In the genomic region with DNA sequence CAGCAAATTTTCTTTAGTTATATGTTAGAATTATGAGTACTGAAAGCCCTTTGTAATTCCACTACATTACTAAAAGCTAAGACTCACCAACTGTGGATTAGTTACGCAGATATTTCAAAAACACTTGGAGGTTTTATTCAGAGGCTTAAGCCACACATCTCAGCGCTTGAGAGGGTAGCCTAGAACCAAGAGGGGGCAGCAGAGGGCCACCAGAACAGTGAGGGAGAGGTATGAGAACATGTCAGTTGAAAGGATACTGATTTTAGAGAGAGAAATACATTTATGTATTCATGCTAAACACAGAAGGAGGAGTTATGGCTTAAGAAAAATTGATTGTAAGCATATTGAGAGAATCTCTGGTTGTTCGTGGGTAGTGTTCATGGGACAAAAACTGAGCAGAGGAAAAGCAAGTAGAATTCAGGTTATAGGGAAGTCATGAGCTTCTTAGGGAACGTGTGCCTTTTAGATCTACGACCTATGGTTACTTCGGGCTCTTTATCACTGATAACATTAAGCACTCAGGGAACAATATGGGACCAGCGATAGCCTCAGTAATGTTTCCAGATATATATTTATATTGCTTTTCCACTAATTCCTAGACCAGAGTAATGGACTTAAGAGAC, we compare ENCODE assay signal across 8 cellular contexts. TPM values are rescaled to one million over a fixed set of nuclear protein-coding genes. Genes with fewer than 3 reads are reported as not detected.
DNase-seq lines count a peak whose midpoint lies in the region; ATAC-seq lines count a peak whose summit lies in the region.

No MANE protein-coding gene starts in this region.

- H3K4me3 ChIP-seq in effector memory CD4-positive, alpha-beta T cell (ENCODE audit: insufficient read depth, low read depth, low read length, poor library complexity, severe bottlenecking), result no peak overlapping the region

- POLR2A ChIA-PET in activated CD4-positive, alpha-beta memory T cell treated with anti-CD3 and anti-CD28 coated beads, Interleukin-2, amount 10 ng/mL, durations not matched to agents 7 days and 5 days (lab: Charles Lee), result interaction anchor here (0.9 to 1.0 kb wide), 2 partner anchors 20 to 38 kb away, joined by 3 to 4 read pairs; partner anchors contain the start of gene SERINC1

- H3K4me3 Mint-ChIP-seq in activated CD4-positive, alpha-beta memory T cell treated with anti-CD3 and anti-CD28 coated beads, Interleukin-2, amount 10 ng/mL, durations not matched to agents 7 days and 5 days, result no peak overlapping the region

- H3K4me1 Mint-ChIP-seq in activated CD4-positive, alpha-beta memory T cell treated with anti-CD3 and anti-CD28 coated beads, Interleukin-2, amount 10 ng/mL, durations not matched to agents 7 days and 5 days, result peaks cover 14% of the 10 kb centered on the region

- H3K9me3 ChIP-seq in effector memory CD4-positive, alpha-beta T cell (ENCODE audit: control insufficient read depth, low read length), result no peaks in the 10 kb centered on the region

- H3K4me1 ChIP-seq in effector memory CD4-positive, alpha-beta T cell (ENCODE audit: control insufficient read depth, insufficient read depth, low read length, poor library complexity, severe bottlenecking), result no peaks in the 10 kb centered on the region

- no peaks in the 10 kb centered on the region for H3K36me3 ChIP-seq in effector memory CD4-positive, alpha-beta T cell (ENCODE audit: control insufficient read depth, insufficient read depth, low read length)

- peak; percentile 95 for ATAC-seq in GM21360 (IDR thresholded peaks at IDR 0.05; ENCODE audit: unreplicated experiment)
- ATAC-seq in HG03575 (IDR thresholded peaks at IDR 0.05; ENCODE audit: extremely low read depth, insufficient number of reproducible peaks, low FRiP score, unreplicated experiment), result peak; percentile 86

- DNase-seq in D341Med (ENCODE audit: low spot score) (peak; percentile 76), NCI-H82 (lab: John Stamatoyannopoulos, UW) (peak; percentile 92), middle frontal gyrus (ENCODE audit: extremely low spot score, low spot score) (peak; percentile 59)
- DNase-seq in activated CD4-positive, alpha-beta memory T cell treated with anti-CD3 and anti-CD28 coated beads, Interleukin-2, amount 10 ng/mL, durations not matched to agents 7 days and 5 days, result peak; percentile 76
- DNase-seq in effector memory CD4-positive, alpha-beta T cell, result peak; percentile 26 to 43 (median 33)
- peak; percentile 15 to 37 for DNase-seq in stimulated activated CD8-positive, alpha-beta memory T cell treated with anti-CD3 and anti-CD28 coated beads, Interleukin-7, amount 100 ng/mL, for 1 hour (ENCODE audit: low read depth in 2 of 2)

- no peak overlapping the region for H3K27ac Mint-ChIP-seq in activated CD4-positive, alpha-beta memory T cell treated with anti-CD3 and anti-CD28 coated beads, Interleukin-2, amount 10 ng/mL, durations not matched to agents 7 days and 5 days

- H3K9me3 Mint-ChIP-seq in activated CD4-positive, alpha-beta memory T cell treated with anti-CD3 and anti-CD28 coated beads, Interleukin-2, amount 10 ng/mL, durations not matched to agents 7 days and 5 days, result peaks cover 4% of the 10 kb centered on the region

- no peaks in the 10 kb centered on the region for H3K27me3 ChIP-seq in effector memory CD4-positive, alpha-beta T cell (replicated peaks; ENCODE audit: control insufficient read depth, insufficient read depth, low read length, poor library complexity, severe bottlenecking)

- peaks cover 2% of the 10 kb centered on the region for H3K27me3 Mint-ChIP-seq in activated CD4-positive, alpha-beta memory T cell treated with anti-CD3 and anti-CD28 coated beads, Interleukin-2, amount 10 ng/mL, durations not matched to agents 7 days and 5 days

- H3K27ac ChIP-seq in effector memory CD4-positive, alpha-beta T cell (ENCODE audit: insufficient read depth, low read length, poor library complexity, severe bottlenecking), result no peak overlapping the region

- CTCF ChIA-PET in activated CD4-positive, alpha-beta memory T cell treated with anti-CD3 and anti-CD28 coated beads, Interleukin-2, amount 10 ng/mL, durations not matched to agents 7 days and 5 days (lab: Charles Lee), result interaction anchor here (0.7 to 8.4 kb wide), 17 partner anchors 10 to 347 kb away, joined by 3 to 131 read pairs (median 5); partner anchors contain the start of gene PKIB

- H3K36me3 Mint-ChIP-seq in activated CD4-positive, alpha-beta memory T cell treated with anti-CD3 and anti-CD28 coated beads, Interleukin-2, amount 10 ng/mL, durations not matched to agents 7 days and 5 days (ENCODE audit: low read depth), result peaks cover under 1% of the 10 kb centered on the region

RNA-seq across cellular contexts. Expression of gene SERINC1, which starts 20.4 kb away (rescaled TPM):
- total RNA-seq in activated CD4-positive, alpha-beta memory T cell treated with anti-CD3 and anti-CD28 coated beads, Interleukin-2, amount 10 ng/mL, durations not matched to agents 7 days and 5 days, result 10 to 100 TPM; 81.5 to 83.2 TPM

Comparison
In these comparisons a context has a peak if more than half of its experiments do, and no peak if none do; other contexts are left out.
1. DNase-seq: peak in every context shown above with its lines; median percentile 92 in NCI-H82; 76 in D341Med; 76 in activated CD4-positive, alpha-beta memory T cell treated with anti-CD3 and anti-CD28 coated beads, Interleukin-2, amount 10 ng/mL, durations not matched to agents 7 days and 5 days; 59 in middle frontal gyrus; 33 in effector memory CD4-positive, alpha-beta T cell; 26 in stimulated activated CD8-positive, alpha-beta memory T cell treated with anti-CD3 and anti-CD28 coated beads, Interleukin-7, amount 100 ng/mL, for 1 hour.